8 cellular contexts compared by ENCODE assay signal in the genomic region with DNA sequence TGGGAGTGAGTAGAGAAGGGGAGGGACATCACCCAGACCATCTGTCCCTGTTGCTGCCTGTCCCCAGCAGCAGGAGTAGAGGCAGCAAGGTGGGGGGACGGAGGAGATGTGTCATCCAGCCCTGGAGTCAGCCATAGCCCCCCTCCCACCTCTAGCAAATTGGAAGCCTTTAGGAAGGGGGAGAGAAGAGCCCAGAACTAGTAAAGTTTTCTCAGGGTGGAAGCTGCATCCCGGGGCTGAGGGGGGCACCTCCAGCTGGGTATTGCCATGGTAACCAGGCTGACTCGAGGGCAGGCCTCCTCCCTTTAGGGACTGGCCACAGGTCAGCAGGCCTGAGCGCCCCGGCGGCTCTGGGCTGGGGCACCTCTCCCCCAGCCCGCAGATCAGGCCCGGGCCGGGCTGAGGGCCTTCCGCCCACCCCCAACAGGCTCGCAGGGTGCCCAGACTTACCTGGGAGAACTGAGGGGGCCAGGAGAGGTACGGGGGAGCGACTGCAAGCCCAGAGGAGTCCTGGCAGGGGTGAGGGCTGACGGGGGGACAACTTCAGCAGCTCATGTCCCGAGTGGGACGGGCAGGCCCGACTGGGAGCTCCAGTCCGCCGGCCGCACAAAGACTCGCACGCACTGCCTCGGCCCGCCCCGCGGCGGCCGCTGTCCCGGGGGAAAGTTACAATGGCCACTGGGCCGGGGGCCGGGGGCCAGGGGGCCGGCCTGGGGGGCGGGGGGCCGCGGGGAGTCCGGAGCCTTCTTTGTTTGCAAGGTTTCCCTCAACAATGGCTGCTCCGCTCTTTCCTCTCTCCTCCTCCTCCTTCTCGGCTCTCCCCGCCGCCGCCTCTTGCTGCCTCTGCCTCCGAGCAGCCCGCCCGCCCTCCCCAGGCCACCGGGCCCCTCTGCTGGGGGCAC. TPM values are rescaled to one million over a fixed set of nuclear protein-coding genes. Genes with fewer than 3 reads are reported as not detected.
A peak's percentile ranks its signal among the peaks of the same experiment; 100 is the strongest.
DNase-seq lines count a peak whose midpoint lies in the region; ATAC-seq and TF ChIP-seq lines count a peak whose summit lies in the region.

No MANE protein-coding gene starts in this region.

- TF ChIP-seq CTCF in WI38 (IDR thresholded peaks at IDR 0.05; ENCODE audit: low read depth, low read length), result no peak
- no peak for TF ChIP-seq CTCF in fibroblast of pulmonary artery (IDR thresholded peaks at IDR 0.05; ENCODE audit: low read length, missing control alignments)
- TF ChIP-seq CTCF in neutrophil (IDR thresholded peaks at IDR 0.05), result no peak

- peaks cover 62 to 64% of the 10 kb centered on the region in 2 experiments for H3K4me1 ChIP-seq in neutrophil (ENCODE audit: control insufficient read depth in 1 of 2, insufficient read depth in 1 of 2, low read depth in 1 of 2, low read length in 1 of 2)

- H3K9me3 Mint-ChIP-seq in activated CD4-positive, alpha-beta T cell treated with anti-CD3 and anti-CD28 coated beads, Interleukin-2, amount 10 ng/mL, durations not matched to agents 24 days and 14 days, result no peaks in the 10 kb centered on the region

- H3K4me3 Mint-ChIP-seq in activated CD4-positive, alpha-beta T cell treated with anti-CD3 and anti-CD28 coated beads, Interleukin-2, amount 10 ng/mL, durations not matched to agents 24 days and 14 days, result peak overlapping the region; percentile 94

- H3K27ac Mint-ChIP-seq in activated CD4-positive, alpha-beta T cell treated with anti-CD3 and anti-CD28 coated beads, Interleukin-2, amount 10 ng/mL, durations not matched to agents 24 days and 14 days, result peak overlapping the region; percentile 98

- intact Hi-C loops in activated CD4-positive, alpha-beta T cell treated with anti-CD3 and anti-CD28 coated beads, Interleukin-2, amount 10 ng/mL, durations not matched to agents 24 days and 14 days (cut with micrococcal nuclease), result loop anchor here (5.0 kb wide), 1 partner anchor 272 kb away; the partner anchor contains the start of gene KCNIP2

- no peaks in the 10 kb centered on the region for H3K27me3 ChIP-seq in neutrophil

- H3K27ac ChIP-seq in neutrophil, result peak overlapping the region; percentile 98

- peak; percentile 74 for DNase-seq in activated CD4-positive, alpha-beta T cell treated with anti-CD3 and anti-CD28 coated beads, Interleukin-2, amount 10 ng/mL, durations not matched to agents 24 days and 14 days
- DNase-seq in activated CD4-positive, alpha-beta T cell treated with anti-CD3 and anti-CD28 coated beads for 4 hours, result no peak
- DNase-seq in fibroblast of pulmonary artery (ENCODE audit: low read depth) (no peak), iPS-NIHi11 (ENCODE audit: low spot score) (no peak)

- H3K9me3 ChIP-seq in neutrophil, result no peaks in the 10 kb centered on the region

- peaks cover 50% of the 10 kb centered on the region for H3K4me1 Mint-ChIP-seq in activated CD4-positive, alpha-beta T cell treated with anti-CD3 and anti-CD28 coated beads, Interleukin-2, amount 10 ng/mL, durations not matched to agents 24 days and 14 days

- peaks cover 33% of the 10 kb centered on the region for H3K36me3 Mint-ChIP-seq in activated CD4-positive, alpha-beta T cell treated with anti-CD3 and anti-CD28 coated beads, Interleukin-2, amount 10 ng/mL, durations not matched to agents 24 days and 14 days (ENCODE audit: low read depth)

- ATAC-seq in HG03095 (IDR thresholded peaks at IDR 0.05; ENCODE audit: unreplicated experiment), result peak; percentile 9
- ATAC-seq in GM18858 (IDR thresholded peaks at IDR 0.05; ENCODE audit: unreplicated experiment), result no peak

- peak overlapping the region; percentile 72 for H3K4me3 ChIP-seq in WI38 (ENCODE audit: low read depth, low read length)
- peak overlapping the region; percentile 79 for H3K4me3 ChIP-seq in fibroblast of pulmonary artery (replicated peaks; ENCODE audit: low read depth, low read length)
- H3K4me3 ChIP-seq in neutrophil (ENCODE audit: low read depth in 1 of 2, low read length in 1 of 2), result peak overlapping the region; percentile 68 to 82

- peaks cover 28% of the 10 kb centered on the region for H3K36me3 ChIP-seq in neutrophil

- H3K27me3 Mint-ChIP-seq in activated CD4-positive, alpha-beta T cell treated with anti-CD3 and anti-CD28 coated beads, Interleukin-2, amount 10 ng/mL, durations not matched to agents 24 days and 14 days, result no peaks in the 10 kb centered on the region

RNA-seq across cellular contexts. Expression of gene LDB1, which starts 6.0 kb away (rescaled TPM):
- 76.4 and 78.2 TPM in 2 replicates for total RNA-seq in activated CD4-positive, alpha-beta T cell treated with anti-CD3 and anti-CD28 coated beads, Interleukin-2, amount 10 ng/mL, durations not matched to agents 24 days and 14 days

RNA-seq across cellular contexts. Expression of gene PPRC1, which starts 18.6 kb away (rescaled TPM):
- total RNA-seq in activated CD4-positive, alpha-beta T cell treated with anti-CD3 and anti-CD28 coated beads, Interleukin-2, amount 10 ng/mL, durations not matched to agents 24 days and 14 days, result 111 and 113 TPM in 2 replicates

RNA-seq across cellular contexts. Expression of gene NOLC1, which starts 38.0 kb away (rescaled TPM):
- 268 and 281 TPM in 2 replicates for total RNA-seq in activated CD4-positive, alpha-beta T cell treated with anti-CD3 and anti-CD28 coated beads, Interleukin-2, amount 10 ng/mL, durations not matched to agents 24 days and 14 days

RNA-seq across cellular contexts. Expression of gene HPS6, which starts 49.1 kb away (rescaled TPM):
- 22.7 and 25.8 TPM in 2 replicates for total RNA-seq in activated CD4-positive, alpha-beta T cell treated with anti-CD3 and anti-CD28 coated beads, Interleukin-2, amount 10 ng/mL, durations not matched to agents 24 days and 14 days

RNA-seq across cellular contexts. Expression of gene ARMH3, which starts 58.2 kb away (rescaled TPM):
- total RNA-seq in activated CD4-positive, alpha-beta T cell treated with anti-CD3 and anti-CD28 coated beads, Interleukin-2, amount 10 ng/mL, durations not matched to agents 24 days and 14 days, result 20.9 and 23.2 TPM in 2 replicates
